Comparison of ENCODE assay signal across 11 cellular contexts in the genomic region with DNA sequence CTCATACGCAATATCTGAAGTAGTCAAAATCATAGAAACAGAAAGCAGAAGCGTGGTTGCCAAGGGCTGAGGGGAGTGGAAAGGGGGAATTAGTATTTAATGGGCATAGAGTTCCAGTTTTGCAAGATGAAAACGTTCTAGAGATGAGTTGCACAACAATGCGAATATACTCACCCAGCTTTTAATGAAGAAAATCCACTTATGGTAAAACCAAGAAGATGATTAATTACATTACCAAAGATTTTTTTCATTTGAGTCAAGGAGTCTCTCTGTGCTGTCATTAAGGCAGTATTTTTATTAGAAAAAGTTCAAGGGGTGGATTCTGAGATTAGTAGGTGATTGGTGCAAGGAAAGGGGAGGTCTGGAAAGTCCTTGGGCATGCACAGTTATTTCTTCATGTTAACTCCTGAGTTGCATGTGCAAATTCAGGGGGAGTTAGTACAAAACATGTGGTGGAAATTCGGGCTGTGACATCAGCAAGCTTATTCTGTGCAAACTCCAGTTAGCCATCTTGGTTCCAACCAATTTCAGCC. TPM values are rescaled to one million over a fixed set of nuclear protein-coding genes. Genes with fewer than 3 reads are reported as not detected.
DNase-seq lines count a peak whose midpoint lies in the region; ATAC-seq and TF ChIP-seq lines count a peak whose summit lies in the region.
"Had no signal": no experiment of that assay in that cellular context is flagged by ENCODE, and none has a peak within 500 bp of the region (broad histone marks: within the 10 kb centered on the region; RNA-seq: fewer than 3 reads in every experiment).

No MANE protein-coding gene starts in this region.

- H3K27me3 ChIP-seq in GM23338 (ENCODE audit: insufficient read depth) (no peaks in the 10 kb centered on the region), MM.1S (replicated peaks; ENCODE audit: insufficient read depth, low read length) (no peaks in the 10 kb centered on the region)
- H3K27me3 ChIP-seq: stomach had no signal

- no peaks in the 10 kb centered on the region for H4K20me1 ChIP-seq in GM23338 (replicated peaks; ENCODE audit: insufficient read depth)
- no peaks in the 10 kb centered on the region for H4K20me1 ChIP-seq in MM.1S (ENCODE audit: insufficient read depth, low read length)

- H3K27ac Mint-ChIP-seq in activated CD4-positive, alpha-beta T cell treated with anti-CD3 and anti-CD28 coated beads, Interleukin-2, amount 10 ng/mL, durations not matched to agents 24 days and 14 days = peak overlapping the region; percentile 26
- no peak overlapping the region for H3K27ac Mint-ChIP-seq in GM23338
- no peak overlapping the region for H3K27ac Mint-ChIP-seq in progenitor cell of endocrine pancreas
- H3K27ac Mint-ChIP-seq: T-helper 1 cell treated with Interleukin-12 subunit alpha and Interleukin-12 subunit beta and Interleukin-4 antibody, amounts not matched to agents 30 μg/mL and 1 μg/mL, for 36 hours had no signal

- no peaks in the 10 kb centered on the region for H3K36me3 Mint-ChIP-seq in activated CD4-positive, alpha-beta T cell treated with anti-CD3 and anti-CD28 coated beads, Interleukin-2, amount 10 ng/mL, durations not matched to agents 24 days and 14 days (ENCODE audit: low read depth)
- H3K36me3 Mint-ChIP-seq in GM23338 (ENCODE audit: low read depth) (no peaks in the 10 kb centered on the region), progenitor cell of endocrine pancreas (ENCODE audit: insufficient read depth) (peaks cover 1% of the 10 kb centered on the region)

- H3K36me3 ChIP-seq in GM23338 (ENCODE audit: insufficient read depth) (no peaks in the 10 kb centered on the region), MM.1S (replicated peaks; ENCODE audit: insufficient read depth, low read length) (no peaks in the 10 kb centered on the region)
- H3K36me3 ChIP-seq: stomach had no signal

- no peak for DNase-seq in activated CD4-positive, alpha-beta T cell treated with anti-CD3 and anti-CD28 coated beads, Interleukin-2, amount 10 ng/mL, durations not matched to agents 24 days and 14 days
- DNase-seq in activated CD4-positive, alpha-beta T cell treated with anti-CD3 and anti-CD28 coated beads, Interleukin-2, amount 50 U/mL, for 4 hours = no peak
- DNase-seq in GM23338 (ENCODE audit: low spot score) (no peak), MM.1S (no peak), NCI-H187 treated with DMSO at 0.1 percent for 48 hours (lab: John Stamatoyannopoulos, UW) (no peak), hippocampal formation (lab: John Stamatoyannopoulos, UW) (no peak), progenitor cell of endocrine pancreas (ENCODE audit: low spot score, unreplicated experiment) (no peak)
- DNase-seq in stimulated activated CD4-positive, alpha-beta T cell treated with anti-CD3 and anti-CD28 coated beads, Interleukin-1b, Interleukin-23, amount 100 ng/mL, for 48 hours = peak; percentile 32
- DNase-seq: stomach had no signal

- H3K4me3 Mint-ChIP-seq in activated CD4-positive, alpha-beta T cell treated with anti-CD3 and anti-CD28 coated beads, Interleukin-2, amount 10 ng/mL, durations not matched to agents 24 days and 14 days = no peak overlapping the region
- H3K4me3 Mint-ChIP-seq in GM23338 (no peak overlapping the region), progenitor cell of endocrine pancreas (ENCODE audit: low read depth) (no peak overlapping the region)
- H3K4me3 Mint-ChIP-seq: T-helper 1 cell treated with Interleukin-12 subunit alpha and Interleukin-12 subunit beta and Interleukin-4 antibody, amounts not matched to agents 30 μg/mL and 1 μg/mL, for 36 hours had no signal

- H3K27ac ChIP-seq in GM23338 (ENCODE audit: low read depth) = no peak overlapping the region
- H3K27ac ChIP-seq in MM.1S (ENCODE audit: low read length) = peak overlapping the region; percentile 79; the same call in 1 of the 2 replicates

- H3F3A ChIP-seq in GM23338 (replicated peaks; ENCODE audit: low read depth) = no peaks in the 10 kb centered on the region
- peaks cover 32% of the 10 kb centered on the region for H3F3A ChIP-seq in MM.1S (ENCODE audit: insufficient read depth, low read length)

- H3K27me3 Mint-ChIP-seq in activated CD4-positive, alpha-beta T cell treated with anti-CD3 and anti-CD28 coated beads, Interleukin-2, amount 10 ng/mL, durations not matched to agents 24 days and 14 days = peaks cover 3% of the 10 kb centered on the region
- peaks cover 3% of the 10 kb centered on the region for H3K27me3 Mint-ChIP-seq in GM23338 (ENCODE audit: insufficient read depth, low read depth, poor library complexity)
- H3K27me3 Mint-ChIP-seq in progenitor cell of endocrine pancreas = peaks cover 1% of the 10 kb centered on the region

- H3K4me3 ChIP-seq in GM23338 (no peak overlapping the region), MM.1S (ENCODE audit: low read length) (no peak overlapping the region)
- H3K4me3 ChIP-seq: stomach had no signal

- H3K4me1 Mint-ChIP-seq in activated CD4-positive, alpha-beta T cell treated with anti-CD3 and anti-CD28 coated beads, Interleukin-2, amount 10 ng/mL, durations not matched to agents 24 days and 14 days = peaks cover 4% of the 10 kb centered on the region
- H3K4me1 Mint-ChIP-seq in GM23338 (no peaks in the 10 kb centered on the region), progenitor cell of endocrine pancreas (ENCODE audit: low read depth) (peaks cover 1% of the 10 kb centered on the region)

- H3K9me3 ChIP-seq in MM.1S (replicated peaks; ENCODE audit: insufficient read depth, low read length) = no peaks in the 10 kb centered on the region

- no peak for ATAC-seq in GM23338

- H3K4me2 ChIP-seq in GM23338 (no peak overlapping the region), MM.1S (ENCODE audit: low read depth, low read length) (peak overlapping the region; percentile 50; the same call in 1 of the 2 replicates)

- no peak for TF ChIP-seq CTCF in GM23338 (conservative IDR thresholded peaks at IDR 0.05; ENCODE audit: low read depth in 2 of 2)
- no peak for TF ChIP-seq CTCF in MM.1S (IDR thresholded peaks at IDR 0.05; ENCODE audit: low read length)
- no peak for TF ChIP-seq CTCF in progenitor cell of endocrine pancreas (IDR thresholded peaks at IDR 0.05; ENCODE audit: unreplicated experiment)

- H3K79me2 ChIP-seq in GM23338 (replicated peaks; ENCODE audit: insufficient read depth) = no peaks in the 10 kb centered on the region
- H3K79me2 ChIP-seq in MM.1S (ENCODE audit: low read length) = peaks cover 45% of the 10 kb centered on the region

- H3K9me2 ChIP-seq in GM23338 (ENCODE audit: insufficient read depth) (no peaks in the 10 kb centered on the region), MM.1S (replicated peaks; ENCODE audit: insufficient read depth, low read length) (no peaks in the 10 kb centered on the region)

- H2AFZ ChIP-seq in GM23338 (peak overlapping the region; percentile 45; the same call in 1 of the 2 replicates), MM.1S (ENCODE audit: low read length) (no peak overlapping the region)

- H3K9ac ChIP-seq in MM.1S (ENCODE audit: low read length) = peak overlapping the region; percentile 22; the same call in 1 of the 2 replicates

- H3K4me1 ChIP-seq in GM23338 (ENCODE audit: insufficient read depth) (no peaks in the 10 kb centered on the region; the same call in 1 of the 2 replicates), MM.1S (ENCODE audit: low read length) (peaks cover 21% of the 10 kb centered on the region)
- H3K4me1 ChIP-seq: stomach had no signal

- no peaks in the 10 kb centered on the region for H3K9me3 Mint-ChIP-seq in activated CD4-positive, alpha-beta T cell treated with anti-CD3 and anti-CD28 coated beads, Interleukin-2, amount 10 ng/mL, durations not matched to agents 24 days and 14 days
- H3K9me3 Mint-ChIP-seq in GM23338 (peaks cover 8% of the 10 kb centered on the region; the same call in 2 of the 3 replicates), progenitor cell of endocrine pancreas (ENCODE audit: low read depth) (peaks cover 14% of the 10 kb centered on the region)
- H3K9me3 Mint-ChIP-seq: T-helper 1 cell treated with Interleukin-12 subunit alpha and Interleukin-12 subunit beta and Interleukin-4 antibody, amounts not matched to agents 30 μg/mL and 1 μg/mL, for 36 hours had no signal

- intact Hi-C loops in activated CD4-positive, alpha-beta T cell treated with anti-CD3 and anti-CD28 coated beads, Interleukin-2, amount 10 ng/mL, durations not matched to agents 24 days and 14 days (cut with micrococcal nuclease) = no loop called here

TF ChIP-seq in GM23338, 12 proteins besides CTCF, POLR2A, EP300 and RAD21:
- TF ChIP-seq, protein P1, sequence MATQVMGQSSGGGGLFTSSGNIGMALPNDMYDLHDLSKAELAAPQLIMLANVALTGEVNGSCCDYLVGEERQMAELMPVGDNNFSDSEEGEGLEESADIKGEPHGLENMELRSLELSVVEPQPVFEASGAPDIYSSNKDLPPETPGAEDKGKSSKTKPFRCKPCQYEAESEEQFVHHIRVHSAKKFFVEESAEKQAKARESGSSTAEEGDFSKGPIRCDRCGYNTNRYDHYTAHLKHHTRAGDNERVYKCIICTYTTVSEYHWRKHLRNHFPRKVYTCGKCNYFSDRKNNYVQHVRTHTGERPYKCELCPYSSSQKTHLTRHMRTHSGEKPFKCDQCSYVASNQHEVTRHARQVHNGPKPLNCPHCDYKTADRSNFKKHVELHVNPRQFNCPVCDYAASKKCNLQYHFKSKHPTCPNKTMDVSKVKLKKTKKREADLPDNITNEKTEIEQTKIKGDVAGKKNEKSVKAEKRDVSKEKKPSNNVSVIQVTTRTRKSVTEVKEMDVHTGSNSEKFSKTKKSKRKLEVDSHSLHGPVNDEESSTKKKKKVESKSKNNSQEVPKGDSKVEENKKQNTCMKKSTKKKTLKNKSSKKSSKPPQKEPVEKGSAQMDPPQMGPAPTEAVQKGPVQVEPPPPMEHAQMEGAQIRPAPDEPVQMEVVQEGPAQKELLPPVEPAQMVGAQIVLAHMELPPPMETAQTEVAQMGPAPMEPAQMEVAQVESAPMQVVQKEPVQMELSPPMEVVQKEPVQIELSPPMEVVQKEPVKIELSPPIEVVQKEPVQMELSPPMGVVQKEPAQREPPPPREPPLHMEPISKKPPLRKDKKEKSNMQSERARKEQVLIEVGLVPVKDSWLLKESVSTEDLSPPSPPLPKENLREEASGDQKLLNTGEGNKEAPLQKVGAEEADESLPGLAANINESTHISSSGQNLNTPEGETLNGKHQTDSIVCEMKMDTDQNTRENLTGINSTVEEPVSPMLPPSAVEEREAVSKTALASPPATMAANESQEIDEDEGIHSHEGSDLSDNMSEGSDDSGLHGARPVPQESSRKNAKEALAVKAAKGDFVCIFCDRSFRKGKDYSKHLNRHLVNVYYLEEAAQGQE (IDR thresholded peaks at IDR 0.05; ENCODE audit: unreplicated experiment) = no peak

RNA-seq across cellular contexts. Expression of a gene that starts 6.9 kb away (rescaled TPM):
- not detected in 2 replicates for total RNA-seq in activated CD4-positive, alpha-beta T cell treated with anti-CD3 and anti-CD28 coated beads, Interleukin-2, amount 10 ng/mL, durations not matched to agents 24 days and 14 days
- 0.42 TPM in 1 of 2 replicates, not detected in the other for total RNA-seq in GM23338 (2014; rRNA removed; shearing (Covaris generic))
- 0.15 and 0.19 TPM in 2 replicates for polyA plus RNA-seq in GM23338 (2016; fragmentation: Nextera tagmentation; extraction: Ambion mirVana)
- not detected in 2 replicates for total RNA-seq in progenitor cell of endocrine pancreas
- total RNA-seq: osteocyte, stomach had no signal
- polyA plus RNA-seq: stomach had no signal
